Comparison of ENCODE assay signal across 9 cellular contexts in genomic region chr9:89461302-89461701, GRCh38. TPM values are rescaled to one million over a fixed set of nuclear protein-coding genes. Genes with fewer than 3 reads are reported as not detected.
DNase-seq lines count a peak whose midpoint lies in the region; ATAC-seq and TF ChIP-seq lines count a peak whose summit lies in the region.
"Had no signal": no experiment of that assay in that cellular context is flagged by ENCODE, and none has a peak within 500 bp of the region (broad histone marks: within the 10 kb centered on the region; RNA-seq: fewer than 3 reads in every experiment).

No MANE protein-coding gene starts in this region.

- no peak overlapping the region for H2BK5ac ChIP-seq in H9 (ENCODE audit: insufficient read length, low read length)

- H2AK5ac ChIP-seq in H9 (ENCODE audit: insufficient read length, low read length), result no peak overlapping the region

- DNase-seq in A172 (ENCODE audit: low spot score), result peak; percentile 92
- no peak for DNase-seq in H9
- no peak for DNase-seq in activated T-helper 1 cell treated with anti-CD3 and anti-CD28 coated beads, Interleukin-12 subunit alpha, Interleukin-12 subunit beta, Interleukin-2, Interleukin-4 antibody, amounts not matched to agents 30 ng/mL and 10 ng/mL and 1 ng/mL, durations not matched to agents 14 hours and 24 hours and 36 hours (ENCODE audit: low spot score)
- DNase-seq in glomerular visceral epithelial cell (ENCODE audit: extremely low spot score), result peak; percentile 85
- no peak for DNase-seq in iPS-NIHi7 (ENCODE audit: extremely low spot score)
- DNase-seq in NCI-H2081 (lab: John Stamatoyannopoulos, UW), result no peak
- DNase-seq: DMS53 had no signal

- no peak overlapping the region for H4K8ac ChIP-seq in H9 (replicated peaks; ENCODE audit: insufficient read length, low read depth, low read length)

- H3K23ac ChIP-seq in H9 (ENCODE audit: insufficient read length, low read depth, low read length), result no peak overlapping the region

- H3K9ac ChIP-seq in H9 (ENCODE audit: extremely low read depth, insufficient read length, low read length), result no peak overlapping the region

- no peak overlapping the region for H2AFZ ChIP-seq in H9 (ENCODE audit: low read length)

- no peaks in the 10 kb centered on the region for H3K27me3 ChIP-seq in H9 (ENCODE audit: insufficient read depth, low read length)

- no peak overlapping the region for H3K4me2 ChIP-seq in H9 (ENCODE audit: insufficient read depth, insufficient read length, low read length)

- no peak for ATAC-seq in HG02970 (IDR thresholded peaks at IDR 0.05; ENCODE audit: low FRiP score, unreplicated experiment)
- ATAC-seq in GM21515 (IDR thresholded peaks at IDR 0.05; ENCODE audit: unreplicated experiment), result no peak

- peaks cover 59 to 71% of the 10 kb centered on the region in 2 experiments for H3K4me1 Mint-ChIP-seq in H9
- H3K4me1 Mint-ChIP-seq in activated T-helper 1 cell treated with anti-CD3 and anti-CD28 coated beads, Interleukin-12 subunit alpha, Interleukin-12 subunit beta, Interleukin-2, Interleukin-4 antibody, amounts not matched to agents 30 ng/mL and 10 ng/mL and 1 ng/mL, durations not matched to agents 14 hours and 24 hours and 36 hours (ENCODE audit: low read depth), result peaks cover 92% of the 10 kb centered on the region

- no peak overlapping the region for H2BK20ac ChIP-seq in H9 (ENCODE audit: low read depth, low read length, poor library complexity, severe bottlenecking)

- no peak overlapping the region for H4K5ac ChIP-seq in H9 (ENCODE audit: insufficient read length, low read depth, low read length)

- no peak overlapping the region for H3K56ac ChIP-seq in H9 (ENCODE audit: insufficient read length, low read depth, low read length)

- no peak overlapping the region for H3K14ac ChIP-seq in H9 (ENCODE audit: insufficient read depth, low read length)

- H4K20me1 ChIP-seq in H9 (ENCODE audit: control insufficient read depth, insufficient read depth, insufficient read length), result peaks cover 4% of the 10 kb centered on the region

- no peak overlapping the region for H2BK15ac ChIP-seq in H9 (ENCODE audit: low read depth, low read length)

- H3K79me1 ChIP-seq in H9 (ENCODE audit: insufficient read depth, low read depth, low read length, poor library complexity, severe bottlenecking), result no peaks in the 10 kb centered on the region

- no peak overlapping the region for H3K27ac ChIP-seq in H9 (ENCODE audit: insufficient read length, low read depth, low read length)

- H3K9me3 ChIP-seq in H9 (ENCODE audit: control insufficient read depth, low read depth, low read length), result no peaks in the 10 kb centered on the region

- peak overlapping the region; percentile 31 to 74 (median 45); a peak in 4 of 7 replicates for H3K27ac Mint-ChIP-seq in H9
- H3K27ac Mint-ChIP-seq in activated T-helper 1 cell treated with anti-CD3 and anti-CD28 coated beads, Interleukin-12 subunit alpha, Interleukin-12 subunit beta, Interleukin-2, Interleukin-4 antibody, amounts not matched to agents 30 ng/mL and 10 ng/mL and 1 ng/mL, durations not matched to agents 14 hours and 24 hours and 36 hours, result peak overlapping the region; percentile 79

- no peak overlapping the region for H2BK120ac ChIP-seq in H9 (ENCODE audit: low read depth, low read length, poor library complexity, severe bottlenecking)

- no CpG with 5 or more reads among the region's 8 CpGs for whole genome bisulfite sequencing in H9 (ENCODE audit: extremely low coverage, insufficient read length, low lambda C conversion rate)

- H3K36me3 Mint-ChIP-seq in H9 (ENCODE audit: insufficient read depth in 1 of 3, low read depth in 3 of 3), result peaks cover 0 to 24% (median 2%) of the 10 kb centered on the region in 3 experiments; a peak in 4 of 7 replicates
- peaks cover 52% of the 10 kb centered on the region for H3K36me3 Mint-ChIP-seq in activated T-helper 1 cell treated with anti-CD3 and anti-CD28 coated beads, Interleukin-12 subunit alpha, Interleukin-12 subunit beta, Interleukin-2, Interleukin-4 antibody, amounts not matched to agents 30 ng/mL and 10 ng/mL and 1 ng/mL, durations not matched to agents 14 hours and 24 hours and 36 hours (ENCODE audit: low read depth)

- H3K4me3 Mint-ChIP-seq in H9, result no peak overlapping the region
- H3K4me3 Mint-ChIP-seq in activated T-helper 1 cell treated with anti-CD3 and anti-CD28 coated beads, Interleukin-12 subunit alpha, Interleukin-12 subunit beta, Interleukin-2, Interleukin-4 antibody, amounts not matched to agents 30 ng/mL and 10 ng/mL and 1 ng/mL, durations not matched to agents 14 hours and 24 hours and 36 hours, result peak overlapping the region; percentile 40

- H3K18ac ChIP-seq in H9 (ENCODE audit: insufficient read length, low read depth, low read length), result no peak overlapping the region

- no peak overlapping the region for H2BK12ac ChIP-seq in H9 (ENCODE audit: insufficient read length, low read depth, low read length)

- H3T11ph ChIP-seq in H9 (ENCODE audit: low read length), result no peak overlapping the region

- no peak for TF ChIP-seq CTCF in H9 (conservative IDR thresholded peaks at IDR 0.05)

- no peak overlapping the region for H3K4ac ChIP-seq in H9 (ENCODE audit: low read depth, low read length)

- no peaks in the 10 kb centered on the region for H3K23me2 ChIP-seq in H9 (ENCODE audit: insufficient read length, low read depth, low read length, poor library complexity, severe bottlenecking)

- H3K27me3 Mint-ChIP-seq in H9 (ENCODE audit: low read depth), result no peaks in the 10 kb centered on the region
- no peaks in the 10 kb centered on the region for H3K27me3 Mint-ChIP-seq in activated T-helper 1 cell treated with anti-CD3 and anti-CD28 coated beads, Interleukin-12 subunit alpha, Interleukin-12 subunit beta, Interleukin-2, Interleukin-4 antibody, amounts not matched to agents 30 ng/mL and 10 ng/mL and 1 ng/mL, durations not matched to agents 14 hours and 24 hours and 36 hours (ENCODE audit: insufficient read depth)

- peaks cover 5% of the 10 kb centered on the region; the same call in 1 of the 2 replicates for H3K79me2 ChIP-seq in H9 (ENCODE audit: insufficient read depth, low read length)

- intact Hi-C loops in activated T-helper 1 cell treated with anti-CD3 and anti-CD28 coated beads, Interleukin-12 subunit alpha, Interleukin-12 subunit beta, Interleukin-2, Interleukin-4 antibody, amounts not matched to agents 30 ng/mL and 10 ng/mL and 1 ng/mL, durations not matched to agents 14 hours and 24 hours and 36 hours (cut with micrococcal nuclease), result loop anchor here (1.0 kb wide), 1 partner anchor 10 kb away; no protein-coding TSS in a partner anchor

- H3K9me3 Mint-ChIP-seq in H9, result 0 out of 5 replicates have a peak, but pooled peaks cover 0 to 2% of the 10 kb centered on the region in 2 experiments
- no peaks in the 10 kb centered on the region for H3K9me3 Mint-ChIP-seq in activated T-helper 1 cell treated with anti-CD3 and anti-CD28 coated beads, Interleukin-12 subunit alpha, Interleukin-12 subunit beta, Interleukin-2, Interleukin-4 antibody, amounts not matched to agents 30 ng/mL and 10 ng/mL and 1 ng/mL, durations not matched to agents 14 hours and 24 hours and 36 hours

- no peak overlapping the region for H4K91ac ChIP-seq in H9 (ENCODE audit: insufficient read length, low read depth, low read length)

- H3K4me1 ChIP-seq in H9 (ENCODE audit: insufficient read depth, low read length), result peaks cover 10% of the 10 kb centered on the region; the same call in 1 of the 2 replicates

RNA-seq across cellular contexts. Expression of gene SEMA4D, which starts 36.6 kb away (rescaled TPM):
- total RNA-seq in A172 (2014; rRNA removed; shearing (Covaris generic)), result 5.1 and 11.1 TPM in 2 replicates
- total RNA-seq in H9 (2021), result 41.8 and 47.2 TPM in 2 replicates
- total RNA-seq in activated T-helper 1 cell treated with anti-CD3 and anti-CD28 coated beads, Interleukin-12 subunit alpha, Interleukin-12 subunit beta, Interleukin-2, Interleukin-4 antibody, amounts not matched to agents 30 ng/mL and 10 ng/mL and 1 ng/mL, durations not matched to agents 14 hours and 24 hours and 36 hours, result 388 and 411 TPM in 2 replicates

Comparison
In these comparisons a context has a peak if more than half of its experiments do, and no peak if none do; other contexts are left out.
1. DNase-seq: peak in A172 (single experiment) and glomerular visceral epithelial cell (single experiment); none in H9 (single experiment), activated T-helper 1 cell treated with anti-CD3 and anti-CD28 coated beads, Interleukin-12 subunit alpha, Interleukin-12 subunit beta, Interleukin-2, Interleukin-4 antibody, amounts not matched to agents 30 ng/mL and 10 ng/mL and 1 ng/mL, durations not matched to agents 14 hours and 24 hours and 36 hours (single experiment), iPS-NIHi7 (single experiment) and NCI-H2081 (0 of 2).